ENCODE assay signal across 1 cellular context in the genomic region with DNA sequence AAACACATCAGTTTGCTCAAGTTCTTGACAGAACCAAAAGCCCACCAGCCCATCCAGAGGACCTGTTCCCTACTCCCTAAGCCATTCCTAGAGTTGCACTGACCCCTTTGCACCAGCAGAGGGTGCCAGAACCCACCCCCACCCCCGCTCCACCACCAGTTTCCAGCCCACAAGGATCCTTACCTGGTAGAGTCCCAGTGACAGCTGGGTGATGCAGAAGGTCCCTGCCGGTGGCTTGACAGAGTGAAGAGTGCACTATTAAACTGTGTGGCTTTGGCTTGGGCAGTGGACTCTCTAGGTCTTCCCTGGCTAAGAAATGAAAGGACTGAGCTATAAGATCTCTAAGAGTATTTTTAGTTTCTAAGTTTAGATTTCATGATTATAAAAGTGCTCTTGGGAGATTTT.
A peak's percentile ranks its signal among the peaks of the same experiment; 100 is the strongest.
TF ChIP-seq lines count a peak whose summit lies in the region.

No MANE protein-coding gene starts in this region.

TF ChIP-seq in IMR-90, 13 proteins besides CTCF, POLR2A, EP300 and RAD21:
- TF ChIP-seq RFX5 (IDR thresholded peaks at IDR 0.05; ENCODE audit: low read depth, low read length) (no peak), CHD1 (IDR thresholded peaks at IDR 0.05; ENCODE audit: low read depth, low read length) (no peak), MAZ (IDR thresholded peaks at IDR 0.05; ENCODE audit: borderline replicate concordance, low read depth, low read length) (peak; percentile 51; the same call in 1 of the 2 replicates), RCOR1 (IDR thresholded peaks at IDR 0.05; ENCODE audit: insufficient replicate concordance, low read length) (no peak), NFE2L2 (IDR thresholded peaks at IDR 0.05; ENCODE audit: low read depth, low read length) (no peak), MAFK (IDR thresholded peaks at IDR 0.05; ENCODE audit: low read depth, low read length) (no peak), BHLHE40 (IDR thresholded peaks at IDR 0.05; ENCODE audit: low read depth, low read length) (no peak), FOS (IDR thresholded peaks at IDR 0.05; ENCODE audit: low read depth, low read length) (no peak), SMC3 (IDR thresholded peaks at IDR 0.05; ENCODE audit: low read depth, low read length) (peak; percentile 80), MXI1 (IDR thresholded peaks at IDR 0.05; ENCODE audit: borderline replicate concordance, low read depth, low read length) (no peak), CEBPB (IDR thresholded peaks at IDR 0.05; ENCODE audit: low read depth, low read length) (no peak)
- TF ChIP-seq, protein P1, sequence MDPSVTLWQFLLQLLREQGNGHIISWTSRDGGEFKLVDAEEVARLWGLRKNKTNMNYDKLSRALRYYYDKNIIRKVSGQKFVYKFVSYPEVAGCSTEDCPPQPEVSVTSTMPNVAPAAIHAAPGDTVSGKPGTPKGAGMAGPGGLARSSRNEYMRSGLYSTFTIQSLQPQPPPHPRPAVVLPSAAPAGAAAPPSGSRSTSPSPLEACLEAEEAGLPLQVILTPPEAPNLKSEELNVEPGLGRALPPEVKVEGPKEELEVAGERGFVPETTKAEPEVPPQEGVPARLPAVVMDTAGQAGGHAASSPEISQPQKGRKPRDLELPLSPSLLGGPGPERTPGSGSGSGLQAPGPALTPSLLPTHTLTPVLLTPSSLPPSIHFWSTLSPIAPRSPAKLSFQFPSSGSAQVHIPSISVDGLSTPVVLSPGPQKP (IDR thresholded peaks at IDR 0.05; ENCODE audit: borderline replicate concordance, low read depth, low read length): no peak
- TF ChIP-seq, protein P2, sequence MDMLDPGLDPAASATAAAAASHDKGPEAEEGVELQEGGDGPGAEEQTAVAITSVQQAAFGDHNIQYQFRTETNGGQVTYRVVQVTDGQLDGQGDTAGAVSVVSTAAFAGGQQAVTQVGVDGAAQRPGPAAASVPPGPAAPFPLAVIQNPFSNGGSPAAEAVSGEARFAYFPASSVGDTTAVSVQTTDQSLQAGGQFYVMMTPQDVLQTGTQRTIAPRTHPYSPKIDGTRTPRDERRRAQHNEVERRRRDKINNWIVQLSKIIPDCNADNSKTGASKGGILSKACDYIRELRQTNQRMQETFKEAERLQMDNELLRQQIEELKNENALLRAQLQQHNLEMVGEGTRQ (IDR thresholded peaks at IDR 0.05; ENCODE audit: low read depth, low read length): no peak
